Comparison of ENCODE assay signal across 15 cellular contexts in genomic region chr18:35463050-35463449, GRCh38. TPM values are rescaled to one million over a fixed set of nuclear protein-coding genes. Genes with fewer than 3 reads are reported as not detected.
DNase-seq lines count a peak whose midpoint lies in the region; ATAC-seq and TF ChIP-seq lines count a peak whose summit lies in the region.
"Had no signal": no experiment of that assay in that cellular context is flagged by ENCODE, and none has a peak within 500 bp of the region (broad histone marks: within the 10 kb centered on the region; RNA-seq: fewer than 3 reads in every experiment).

No MANE protein-coding gene starts in this region.

- H3K27ac ChIP-seq in left ventricle myocardium inferior (replicated peaks) (peak overlapping the region; percentile 82), sigmoid colon (peak overlapping the region in 2 of 4 donors; percentile 67 to 70)
- H3K27ac ChIP-seq: cardiac muscle cell, SJSA1 had no signal

- TF ChIP-seq CTCF in left ventricle myocardium inferior (IDR thresholded peaks at IDR 0.05; ENCODE audit: borderline replicate concordance) (no peak), WTC11 (IDR thresholded peaks at IDR 0.05) (no peak), sigmoid colon (IDR thresholded peaks at IDR 0.05) (no peak)

- H3K27me3 ChIP-seq in left ventricle myocardium inferior (ENCODE audit: low read depth): no peaks in the 10 kb centered on the region
- no peaks in the 10 kb centered on the region for H3K27me3 ChIP-seq in sigmoid colon
- H3K27me3 ChIP-seq: cardiac muscle cell, SJSA1 had no signal

- H3K9me3 ChIP-seq in left ventricle myocardium inferior (replicated peaks) (no peaks in the 10 kb centered on the region), sigmoid colon (no peaks in the 10 kb centered on the region)
- H3K9me3 ChIP-seq: SJSA1 had no signal

- H3K36me3 Mint-ChIP-seq in WTC11: peaks cover 3% of the 10 kb centered on the region

- ATAC-seq in WTC11: no peak
- no peak for ATAC-seq in HG03280 (IDR thresholded peaks at IDR 0.05; ENCODE audit: unreplicated experiment)
- ATAC-seq: activated CD4-positive, CD25-positive, alpha-beta regulatory T cell treated with anti-CD3 and anti-CD28 coated beads, Interleukin-2, amount 50 U/mL, for 24 hours; activated T-helper 17 cell treated with anti-CD3 and anti-CD28 coated beads, Interleukin-2, amount 50 U/mL, for 72 hours had no signal

- TF ChIP-seq EP300 in sigmoid colon (IDR thresholded peaks at IDR 0.05): no peak

- TF ChIP-seq POLR2A in sigmoid colon (IDR thresholded peaks at IDR 0.05): no peak

- no peaks in the 10 kb centered on the region for H3K9me3 Mint-ChIP-seq in WTC11
- H3K9me3 Mint-ChIP-seq: activated T-helper 17 cell treated with anti-CD3 and anti-CD28 coated beads, Interleukin-2, amount 50 U/mL, for 72 hours had no signal

- H3K36me3 ChIP-seq in left ventricle myocardium inferior (no peaks in the 10 kb centered on the region), sigmoid colon (no peaks in the 10 kb centered on the region)
- H3K36me3 ChIP-seq: cardiac muscle cell, SJSA1 had no signal

- H3K27me3 Mint-ChIP-seq in WTC11 (ENCODE audit: low read depth): no peaks in the 10 kb centered on the region
- H3K27me3 Mint-ChIP-seq: activated T-helper 17 cell treated with anti-CD3 and anti-CD28 coated beads, Interleukin-2, amount 50 U/mL, for 72 hours had no signal

- peaks cover 24% of the 10 kb centered on the region for H3K4me1 Mint-ChIP-seq in WTC11

- H3K27ac Mint-ChIP-seq in WTC11: peak overlapping the region; percentile 48; the same call in 1 of the 2 replicates
- H3K27ac Mint-ChIP-seq: activated T-helper 17 cell treated with anti-CD3 and anti-CD28 coated beads, Interleukin-2, amount 50 U/mL, for 72 hours had no signal

- DNase-seq in left ventricle myocardium inferior (no peak), cardiac septum (ENCODE audit: low spot score) (no peak), WTC11 (ENCODE audit: low spot score) (no peak), iPS-NIHi7 (ENCODE audit: extremely low spot score) (peak; percentile 6), NCI-H2196 treated with DMSO at 0.1 percent for 48 hours (lab: John Stamatoyannopoulos, UW; ENCODE audit: unreplicated experiment) (no peak), sigmoid colon (no peak)
- no peak for DNase-seq in stimulated activated CD4-positive, alpha-beta T cell treated with anti-CD3 and anti-CD28 coated beads, Interleukin-4, amount 100 ng/mL, for 4 hours
- DNase-seq: kidney, NCI-H1092 treated with DMSO at 0.1 percent for 48 hours, NCI-H526 treated with DMSO at 0.1 percent for 48 hours had no signal

- CTCF ChIA-PET in WTC11 (lab: Charles Lee): no interaction called here

- WGBS in sigmoid colon, 2 donors: 74 to 92% methylated on average over 5 of the region's 5 CpGs

- POLR2A ChIA-PET in WTC11 (lab: Charles Lee): no interaction called here

- intact Hi-C loops in left ventricle myocardium inferior (cut with micrococcal nuclease) (no loop called here), cardiac septum (cut with DNase I) (no loop called here), sigmoid colon (cut with DNase I) (no loop called here)

- H3K4me3 Mint-ChIP-seq in WTC11: no peak overlapping the region
- H3K4me3 Mint-ChIP-seq: activated T-helper 17 cell treated with anti-CD3 and anti-CD28 coated beads, Interleukin-2, amount 50 U/mL, for 72 hours had no signal

- H3K4me1 ChIP-seq in left ventricle myocardium inferior (peaks cover 81% of the 10 kb centered on the region), sigmoid colon (peaks cover 0 to 53% (median 29%) of the 10 kb centered on the region in 4 donors)

- H3K4me3 ChIP-seq in left ventricle myocardium inferior (no peak overlapping the region), sigmoid colon (no peak overlapping the region)
- H3K4me3 ChIP-seq: cardiac muscle cell, SJSA1 had no signal

TF ChIP-seq in WTC11, 78 proteins besides CTCF, POLR2A, EP300 and RAD21:
- no peak for TF ChIP-seq TP53 (CRISPR knock-in tag; IDR thresholded peaks at IDR 0.05)
- TF ChIP-seq, protein P1, sequence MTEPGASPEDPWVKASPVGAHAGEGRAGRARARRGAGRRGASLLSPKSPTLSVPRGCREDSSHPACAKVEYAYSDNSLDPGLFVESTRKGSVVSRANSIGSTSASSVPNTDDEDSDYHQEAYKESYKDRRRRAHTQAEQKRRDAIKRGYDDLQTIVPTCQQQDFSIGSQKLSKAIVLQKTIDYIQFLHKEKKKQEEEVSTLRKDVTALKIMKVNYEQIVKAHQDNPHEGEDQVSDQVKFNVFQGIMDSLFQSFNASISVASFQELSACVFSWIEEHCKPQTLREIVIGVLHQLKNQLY (CRISPR knock-in tag; IDR thresholded peaks at IDR 0.05): no peak

RNA-seq across cellular contexts. Expression of gene INO80C, which starts 34.7 kb away (rescaled TPM):
- total RNA-seq in left ventricle myocardium inferior (20.3 TPM), cardiac septum (21.8 TPM), WTC11 (2021) (42.3 to 49.4 TPM (median 45.6 TPM) in 3 replicates), sigmoid colon (10 to 100 TPM in 1 of 4 donors, 1 to 10 TPM in 3; 3.7 to 25.5 (median 5.2) TPM)
- polyA plus RNA-seq in sigmoid colon: 10 to 100 TPM; 34.8 to 44.9 (median 36.3) TPM
